16 cellular contexts compared by ENCODE assay signal in genomic region chr16:5461574-5461973, GRCh38.
A peak's percentile ranks its signal among the peaks of the same experiment; 100 is the strongest.
DNase-seq lines count a peak whose midpoint lies in the region; ATAC-seq and TF ChIP-seq lines count a peak whose summit lies in the region.
"Had no signal": no experiment of that assay in that cellular context is flagged by ENCODE, and none has a peak within 500 bp of the region (broad histone marks: within the 10 kb centered on the region; RNA-seq: fewer than 3 reads in every experiment).

No MANE protein-coding gene starts in this region.

- H3K36me3 Mint-ChIP-seq in neural crest cell (ENCODE audit: low read depth) = no peaks in the 10 kb centered on the region
- no peaks in the 10 kb centered on the region for H3K36me3 Mint-ChIP-seq in progenitor cell of endocrine pancreas (ENCODE audit: insufficient read depth)
- H3K36me3 Mint-ChIP-seq: CD8-positive, alpha-beta T cell had no signal

- H3K4me3 Mint-ChIP-seq in neural crest cell (no peak overlapping the region), progenitor cell of endocrine pancreas (ENCODE audit: low read depth) (no peak overlapping the region)
- H3K4me3 Mint-ChIP-seq: CD8-positive, alpha-beta T cell; HFFc6 had no signal

- ATAC-seq in SK-N-SH treated with all-trans-retinoic acid at 6 μM for 48 hours (no peak; the same call in 2 of the 3 replicates), GM19328 (IDR thresholded peaks at IDR 0.05; ENCODE audit: unreplicated experiment) (no peak)
- ATAC-seq: CD8-positive, alpha-beta T cell; HCT116 had no signal

- H3K9me3 Mint-ChIP-seq in neural crest cell = no peaks in the 10 kb centered on the region
- H3K9me3 Mint-ChIP-seq in progenitor cell of endocrine pancreas (ENCODE audit: low read depth) = no peaks in the 10 kb centered on the region
- H3K9me3 Mint-ChIP-seq: CD8-positive, alpha-beta T cell had no signal

- peaks cover 23% of the 10 kb centered on the region for H3K27me3 Mint-ChIP-seq in neural crest cell (ENCODE audit: low read depth)
- H3K27me3 Mint-ChIP-seq in progenitor cell of endocrine pancreas = peaks cover 28% of the 10 kb centered on the region

- TF ChIP-seq CTCF in neural crest cell (conservative IDR thresholded peaks at IDR 0.05) (no peak), progenitor cell of endocrine pancreas (IDR thresholded peaks at IDR 0.05; ENCODE audit: unreplicated experiment) (no peak)

- peak overlapping the region; percentile 60 for H3K27ac Mint-ChIP-seq in neural crest cell (ENCODE audit: unreplicated experiment)
- H3K27ac Mint-ChIP-seq in progenitor cell of endocrine pancreas = no peak overlapping the region
- H3K27ac Mint-ChIP-seq: CD8-positive, alpha-beta T cell; HFFc6 had no signal

- H3K4me1 Mint-ChIP-seq in neural crest cell (peaks cover 5% of the 10 kb centered on the region), progenitor cell of endocrine pancreas (ENCODE audit: low read depth) (peaks cover 5% of the 10 kb centered on the region)

- DNase-seq in DMS79 (lab: John Stamatoyannopoulos, UW) (peak; percentile 38), NCI-H82 (lab: John Stamatoyannopoulos, UW) (peak; percentile 37), neural crest cell (ENCODE audit: low read depth, low spot score) (no peak), progenitor cell of endocrine pancreas (ENCODE audit: low spot score, unreplicated experiment) (no peak), LoVo (ENCODE audit: low spot score) (no peak), EL (no peak)
- DNase-seq: 8988T; Calu3; CD8-positive, alpha-beta T cell; GF-D8; GOT3; H7; HFFc6 had no signal

TF ChIP-seq in SK-N-SH treated with all-trans-retinoic acid at 6 μM for 48 hours, 23 proteins besides CTCF, POLR2A, EP300 and RAD21:
- TF ChIP-seq ARNTL (CRISPR knock-in tag; IDR thresholded peaks at IDR 0.05; ENCODE audit: borderline replicate concordance, low read depth) (no peak), BACH2 (CRISPR knock-in tag; IDR thresholded peaks at IDR 0.05; ENCODE audit: borderline replicate concordance) (no peak), CSDC2 (CRISPR knock-in tag; IDR thresholded peaks at IDR 0.05) (no peak), TOX (CRISPR knock-in tag; IDR thresholded peaks at IDR 0.05; ENCODE audit: borderline replicate concordance) (no peak), ZNF8 (CRISPR knock-in tag; IDR thresholded peaks at IDR 0.05) (no peak), RARB (CRISPR knock-in tag; IDR thresholded peaks at IDR 0.05) (no peak), POU6F1 (CRISPR knock-in tag; IDR thresholded peaks at IDR 0.05; ENCODE audit: borderline replicate concordance, low read depth) (no peak), ZC3H10 (CRISPR knock-in tag; IDR thresholded peaks at IDR 0.05) (no peak), ZFP3 (CRISPR knock-in tag; IDR thresholded peaks at IDR 0.05) (no peak), TSHZ2 (CRISPR knock-in tag; IDR thresholded peaks at IDR 0.05) (peak; percentile 34; the same call in 1 of the 2 replicates), CREB5 (CRISPR knock-in tag; IDR thresholded peaks at IDR 0.05; ENCODE audit: low read depth) (no peak), CSRNP3 (CRISPR knock-in tag; IDR thresholded peaks at IDR 0.05) (no peak), PPARA (CRISPR knock-in tag; IDR thresholded peaks at IDR 0.05; ENCODE audit: borderline replicate concordance) (no peak), ISL1 (CRISPR knock-in tag; IDR thresholded peaks at IDR 0.05) (peak; percentile 41; the same call in 1 of the 2 replicates), TCF4 (CRISPR knock-in tag; IDR thresholded peaks at IDR 0.05; ENCODE audit: borderline replicate concordance) (peak; percentile 65; the same call in 1 of the 2 replicates)
TF ChIP-seq in SK-N-SH treated with all-trans-retinoic acid at 6 μM for 48 hours: peak in this region for 3.

Comparison
In these comparisons a context has a peak if more than half of its experiments do, and no peak if none do; other contexts are left out.
1. DNase-seq: peak in DMS79 (single experiment) and NCI-H82 (single experiment); none in neural crest cell (single experiment), progenitor cell of endocrine pancreas (single experiment), LoVo (single experiment) and EL (single experiment).